8 cellular contexts compared by ENCODE assay signal in genomic region chr17:67365762-67366192, GRCh38. TPM values are rescaled to one million over a fixed set of nuclear protein-coding genes. Genes with fewer than 3 reads are reported as not detected.
DNase-seq lines count a peak whose midpoint lies in the region; ATAC-seq and TF ChIP-seq lines count a peak whose summit lies in the region.

No MANE protein-coding gene starts in this region.

- H3K27ac Mint-ChIP-seq in stimulated activated memory B cell treated with anti-CD40 and anti-IgM and Interleukin-4, amounts not matched to agents 10 μg/mL and 1 μg/mL and 100 μg/mL, for 72 hours: peak overlapping the region; percentile 88

- CTCF ChIA-PET in AG04450 (lab: Charles Lee): interaction anchor here (0.8 to 3.0 kb wide), 3 partner anchors 10 to 324 kb away, joined by 3 to 15 read pairs (median 4); partner anchors contain the start of gene PITPNC1

- H4K20me1 ChIP-seq in Loucy (ENCODE audit: insufficient read depth, low read length, poor library complexity, severe bottlenecking): peaks cover 53% of the 10 kb centered on the region

- TF ChIP-seq CTCF in AG04450 (IDR thresholded peaks at IDR 0.05; ENCODE audit: low read depth, low read length) (no peak), Loucy (conservative IDR thresholded peaks at IDR 0.05; ENCODE audit: low read length) (no peak), adrenal gland (IDR thresholded peaks at IDR 0.05) (no peak)

- H3K9ac ChIP-seq in Loucy (ENCODE audit: low read depth, low read length, poor library complexity, severe bottlenecking) (peak overlapping the region; percentile 90), iPS-18a (ENCODE audit: low read length) (peak overlapping the region; percentile 95)

- peak overlapping the region; percentile 98 for H3K4me2 ChIP-seq in Loucy (ENCODE audit: low read depth, low read length, poor library complexity, severe bottlenecking)

- peaks cover 42% of the 10 kb centered on the region for H3K4me1 Mint-ChIP-seq in stimulated activated memory B cell treated with anti-CD40 and anti-IgM and Interleukin-4, amounts not matched to agents 10 μg/mL and 1 μg/mL and 100 μg/mL, for 72 hours

- H3K36me3 Mint-ChIP-seq in stimulated activated memory B cell treated with anti-CD40 and anti-IgM and Interleukin-4, amounts not matched to agents 10 μg/mL and 1 μg/mL and 100 μg/mL, for 72 hours: peaks cover 4% of the 10 kb centered on the region

- intact Hi-C loops in adrenal gland (cut with DNase I): no loop called here

- H3K9me3 ChIP-seq in AG04450 (ENCODE audit: control insufficient read depth, insufficient read depth, low read length): no peaks in the 10 kb centered on the region; the same call in 1 of the 2 replicates
- no peaks in the 10 kb centered on the region for H3K9me3 ChIP-seq in Loucy (ENCODE audit: insufficient read depth, low read depth, low read length)
- H3K9me3 ChIP-seq in adrenal gland (replicated peaks in 1 of 3): no peaks in the 10 kb centered on the region
- H3K9me3 ChIP-seq in iPS-18a (ENCODE audit: control insufficient read depth, low read depth, low read length): no peaks in the 10 kb centered on the region

- WGBS in adrenal gland, 4 donors: 0 to 3% (median 1%) methylated on average over 8 to 11 of the region's 11 CpGs

- H3K27me3 Mint-ChIP-seq in stimulated activated memory B cell treated with anti-CD40 and anti-IgM and Interleukin-4, amounts not matched to agents 10 μg/mL and 1 μg/mL and 100 μg/mL, for 72 hours: no peaks in the 10 kb centered on the region

- H3K9me3 Mint-ChIP-seq in stimulated activated memory B cell treated with anti-CD40 and anti-IgM and Interleukin-4, amounts not matched to agents 10 μg/mL and 1 μg/mL and 100 μg/mL, for 72 hours: no peaks in the 10 kb centered on the region

- H3K9me2 ChIP-seq in Loucy (replicated peaks; ENCODE audit: low read depth, low read length): no peaks in the 10 kb centered on the region

- peaks cover 39% of the 10 kb centered on the region for H3K4me1 ChIP-seq in Loucy (ENCODE audit: insufficient read depth, low read length, poor library complexity, severe bottlenecking)
- H3K4me1 ChIP-seq in adrenal gland (replicated peaks in 1 of 2): peaks cover 35 to 49% of the 10 kb centered on the region in 2 donors
- H3K4me1 ChIP-seq in iPS-18a (ENCODE audit: control insufficient read depth, low read depth, low read length): peaks cover 4% of the 10 kb centered on the region

- no peak for DNase-seq in AG04450 (ENCODE audit: low read depth, low spot score)
- peak in 6 of 7 donors; percentile 50 to 76 (median 69) for DNase-seq in adrenal gland
- no peak for DNase-seq in NCI-H1930 (lab: John Stamatoyannopoulos, UW)

- H3K4me3 Mint-ChIP-seq in stimulated activated memory B cell treated with anti-CD40 and anti-IgM and Interleukin-4, amounts not matched to agents 10 μg/mL and 1 μg/mL and 100 μg/mL, for 72 hours: peak overlapping the region; percentile 87

- ATAC-seq in GM18511 (IDR thresholded peaks at IDR 0.05; ENCODE audit: unreplicated experiment) (peak; percentile 4), GM18867 (IDR thresholded peaks at IDR 0.05; ENCODE audit: unreplicated experiment) (no peak)
- peak; percentile 46 for ATAC-seq in stimulated activated memory B cell treated with anti-CD40 and anti-IgM and Interleukin-4, amounts not matched to agents 10 μg/mL and 1 μg/mL and 100 μg/mL, for 72 hours

- no peaks in the 10 kb centered on the region for H3K27me3 ChIP-seq in AG04450 (ENCODE audit: control insufficient read depth, insufficient read depth, low read length)
- H3K27me3 ChIP-seq in Loucy (ENCODE audit: insufficient read depth, low read length, poor library complexity, severe bottlenecking): no peaks in the 10 kb centered on the region
- H3K27me3 ChIP-seq in adrenal gland: no peaks in the 10 kb centered on the region
- H3K27me3 ChIP-seq in iPS-18a (ENCODE audit: control insufficient read depth, insufficient read depth, low read length): no peaks in the 10 kb centered on the region

- peak overlapping the region; percentile 98 for H3K4me3 ChIP-seq in AG04450 (ENCODE audit: low read depth, low read length)
- peak overlapping the region; percentile 99 for H3K4me3 ChIP-seq in Loucy (ENCODE audit: low read length, poor library complexity, severe bottlenecking)
- H3K4me3 ChIP-seq in adrenal gland: peak overlapping the region; percentile 89 to 94 (median 90)
- H3K4me3 ChIP-seq in iPS-18a (ENCODE audit: low read length): peak overlapping the region; percentile 95

- POLR2A ChIA-PET in AG04450 (lab: Yijun Ruan, JAX): interaction anchor here (0.7 kb wide), 2 partner anchors 10 to 329 kb away, joined by 3 read pairs; no protein-coding TSS in a partner anchor

- peaks cover 56% of the 10 kb centered on the region for H3K79me2 ChIP-seq in Loucy (ENCODE audit: insufficient read depth, low read length)

- H2AFZ ChIP-seq in Loucy (ENCODE audit: low read length): peak overlapping the region; percentile 85

- H3K27ac ChIP-seq in AG04450 (ENCODE audit: low read depth, low read length): peak overlapping the region; percentile 90
- peak overlapping the region; percentile 83 to 98 (median 96) for H3K27ac ChIP-seq in adrenal gland
- peak overlapping the region; percentile 88 for H3K27ac ChIP-seq in iPS-18a (ENCODE audit: low read length)

- H3F3A ChIP-seq in Loucy (ENCODE audit: low read depth): no peaks in the 10 kb centered on the region

- H3K36me3 ChIP-seq in Loucy (ENCODE audit: insufficient read depth, low read length): peaks cover 3% of the 10 kb centered on the region; the same call in 1 of the 2 replicates
- no peaks in the 10 kb centered on the region for H3K36me3 ChIP-seq in adrenal gland (replicated peaks in 1 of 2)
- H3K36me3 ChIP-seq in iPS-18a (ENCODE audit: control insufficient read depth, low read depth, low read length): peaks cover 10% of the 10 kb centered on the region

- no peak for TF ChIP-seq POLR2A in adrenal gland (IDR thresholded peaks at IDR 0.05)

RNA-seq across cellular contexts. Expression of gene PSMD12, which starts 0.6 kb away (rescaled TPM):
- polyA plus RNA-seq in AG04450 (2011; rRNA removed) (31.5 and 42.1 TPM in 2 replicates), adrenal gland (100 to 1,000 TPM in 1 of 3 donors, 10 to 100 TPM in 2; 31.0 to 163 (median 35.7) TPM)
- 12.7 and 22.4 TPM in 2 replicates for polyA minus RNA-seq in AG04450 (2011; rRNA and poly(A)+ RNA removed)
- 10 to 100 TPM; 19.7 to 88.8 (median 36.0) TPM for total RNA-seq in adrenal gland

RNA-seq across cellular contexts. Expression of gene PITPNC1, which starts 11.3 kb away (rescaled TPM):
- 7.5 and 9.1 TPM in 2 replicates for polyA plus RNA-seq in AG04450 (2011; rRNA removed)
- polyA minus RNA-seq in AG04450 (2011; rRNA and poly(A)+ RNA removed): 8.2 and 9.9 TPM in 2 replicates
- 10 to 100 TPM in 5 of 8 donors, 1 to 10 TPM in 3; 4.9 to 33.0 (median 15.7) TPM for total RNA-seq in adrenal gland
- polyA plus RNA-seq in adrenal gland: 10 to 100 TPM in 1 of 3 donors, 1 to 10 TPM in 2; 6.8 to 15.4 (median 8.5) TPM

Comparison
In these comparisons a context has a peak if more than half of its experiments do, and no peak if none do; other contexts are left out.
1. DNase-seq: peak in adrenal gland (6 of 7); none in AG04450 (single experiment) and NCI-H1930 (0 of 2).
2. Peak in every context shown above with its lines, with median percentiles within 50 percentile points of each other: H3K27ac ChIP-seq and H3K4me3 ChIP-seq.